Comparison of ENCODE assay signal across 10 cellular contexts in genomic region chr1:192311281-192311680, GRCh38. TPM values are rescaled to one million over a fixed set of nuclear protein-coding genes. Genes with fewer than 3 reads are reported as not detected.
DNase-seq lines count a peak whose midpoint lies in the region; ATAC-seq, FAIRE-seq and TF ChIP-seq lines count a peak whose summit lies in the region.
"Had no signal": no experiment of that assay in that cellular context is flagged by ENCODE, and none has a peak within 500 bp of the region (broad histone marks: within the 10 kb centered on the region; RNA-seq: fewer than 3 reads in every experiment).

No MANE protein-coding gene starts in this region.

- peaks cover 0 to 20% (median 12%) of the 10 kb centered on the region in 4 donors for H3K9me3 ChIP-seq in stomach

- no peak for TF ChIP-seq EP300 in stomach (IDR thresholded peaks at IDR 0.05)

- no peak for TF ChIP-seq CTCF in stomach (IDR thresholded peaks at IDR 0.05)

- no peak overlapping the region for H3K27ac ChIP-seq in stomach
- H3K27ac ChIP-seq: BLaER1 had no signal

- ATAC-seq in GM21360 (IDR thresholded peaks at IDR 0.05; ENCODE audit: unreplicated experiment): no peak

- FAIRE-seq in colon (lab: Jason Lieb, UNC): peak; percentile 18

- H3K27me3 ChIP-seq in stomach: no peaks in the 10 kb centered on the region
- H3K27me3 ChIP-seq: BLaER1 had no signal

- H3K4me3 ChIP-seq in stomach: no peak overlapping the region
- H3K4me3 ChIP-seq: BLaER1 had no signal

- DNase-seq in NCI-H2107 treated with DMSO at 0.1 percent for 48 hours (lab: John Stamatoyannopoulos, UW; ENCODE audit: unreplicated experiment) (peak; percentile 2), NCI-H2107 (lab: John Stamatoyannopoulos, UW) (no peak), NCI-H2171 (lab: John Stamatoyannopoulos, UW) (peak; percentile 12), putamen (ENCODE audit: low spot score) (peak; percentile 2), stomach (no peak)
- no peak for DNase-seq in activated naive CD4-positive, alpha-beta T cell (lab: John Stamatoyannopoulos, UW)

- no peak for TF ChIP-seq POLR2A in stomach (IDR thresholded peaks at IDR 0.05)

- intact Hi-C loops in stomach (cut with DNase I; ENCODE audit: low total_unique reads): no loop called here

- no peaks in the 10 kb centered on the region for H3K4me1 ChIP-seq in stomach
- H3K4me1 ChIP-seq: BLaER1 had no signal

- no peaks in the 10 kb centered on the region for H3K36me3 ChIP-seq in stomach
- H3K36me3 ChIP-seq: BLaER1 had no signal

- 68 to 84% (median 76%) methylated on average over 1 of the region's 1 CpG for WGBS in stomach, 5 donors

RNA-seq across cellular contexts. Expression of gene RGS21, which starts 5.5 kb away (rescaled TPM):
- not detected for total RNA-seq in stomach
- polyA plus RNA-seq in stomach: not detected
- polyA plus RNA-seq: thymus had no signal

Comparison
In these comparisons a context has a peak if more than half of its experiments do, and no peak if none do; other contexts are left out.
1. DNase-seq: peak in NCI-H2107 treated with DMSO at 0.1 percent for 48 hours (single experiment), NCI-H2171 (single experiment) and putamen (single experiment); none in NCI-H2107 (single experiment), stomach (single experiment) and activated naive CD4-positive, alpha-beta T cell (0 of 4).